6 cellular contexts compared by ENCODE assay signal in the genomic region with DNA sequence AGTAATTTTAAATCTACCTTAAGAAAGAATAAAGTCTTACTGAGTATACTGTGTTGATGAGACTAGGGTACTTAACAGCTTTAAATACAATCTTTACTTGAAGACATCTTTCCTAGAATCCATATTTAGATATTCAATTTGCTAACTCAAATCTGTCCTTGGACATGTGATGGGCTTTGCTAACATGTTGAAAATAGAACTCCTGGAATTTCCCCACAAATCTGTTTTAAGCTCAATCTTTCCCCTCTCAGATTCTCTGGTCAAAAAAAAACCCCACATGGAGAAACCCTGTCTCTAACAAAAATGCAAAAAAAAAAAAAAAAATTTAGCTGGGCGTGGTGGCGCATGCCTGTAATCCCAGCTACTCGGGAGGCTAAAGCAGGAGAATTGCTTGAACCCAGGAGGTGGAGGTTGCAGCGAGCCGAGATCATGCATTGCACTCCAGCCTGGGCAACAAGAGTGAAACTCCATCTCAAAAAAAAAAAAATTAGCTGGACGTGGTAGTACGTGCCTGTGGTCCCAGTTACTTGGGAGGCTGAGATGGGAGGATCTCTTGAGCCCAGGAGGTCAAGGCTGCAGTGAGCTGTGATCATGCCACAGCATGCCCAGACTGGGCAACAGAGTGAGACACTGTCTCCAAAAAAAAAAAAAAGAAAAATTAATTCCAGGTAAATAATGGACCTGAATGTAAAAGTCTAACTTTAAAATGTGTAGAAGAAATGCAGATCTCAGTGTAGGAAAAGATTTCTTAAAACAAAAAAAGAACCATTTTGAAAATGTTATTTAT.
A peak's percentile ranks its signal among the peaks of the same experiment; 100 is the strongest.
DNase-seq lines count a peak whose midpoint lies in the region; ATAC-seq and TF ChIP-seq lines count a peak whose summit lies in the region.
"Not testable (repeated sequence)": the region's sequence is repeated elsewhere in the genome, so short reads cannot be mapped to it uniquely, and the experiment has no call there.

No MANE protein-coding gene starts in this region.

- H3K4me1 ChIP-seq in gastrocnemius medialis = peaks cover 11 to 13% of the 10 kb centered on the region in 2 donors

- not testable (repeated sequence) for H3K4me3 ChIP-seq in gastrocnemius medialis

- peak overlapping the region in 3 of 4 donors; percentile 38 to 63 (median 51) for H3K27ac ChIP-seq in gastrocnemius medialis

- H3K27ac Mint-ChIP-seq in HFFc6 = not testable (repeated sequence)
- H3K27ac Mint-ChIP-seq in activated B cell treated with CpG ODN at 0.5 μM for 24 hours = peak overlapping the region; percentile 18
- H3K27ac Mint-ChIP-seq in chondrocyte (ENCODE audit: unreplicated experiment) = peak overlapping the region; percentile 82
- H3K27ac Mint-ChIP-seq in mesothelial cell of epicardium = peak overlapping the region; percentile 70

- H3K27me3 Mint-ChIP-seq in HFFc6 (ENCODE audit: insufficient read depth); activated B cell treated with CpG ODN at 0.5 μM for 24 hours; chondrocyte (ENCODE audit: low read depth); mesothelial cell of epicardium (ENCODE audit: low read depth): not testable (repeated sequence)

- ATAC-seq in activated B cell treated with CpG ODN at 0.5 μM for 24 hours (ENCODE audit: low read depth); gastrocnemius medialis: not testable (repeated sequence)

- H3K4me1 Mint-ChIP-seq in HFFc6 (ENCODE audit: low read depth) (peaks cover 18% of the 10 kb centered on the region), chondrocyte (ENCODE audit: low read depth) (peaks cover 44% of the 10 kb centered on the region)
- H3K4me1 Mint-ChIP-seq in activated B cell treated with CpG ODN at 0.5 μM for 24 hours, mesothelial cell of epicardium: not testable (repeated sequence)

- intact Hi-C loops in activated B cell treated with CpG ODN at 0.5 μM for 24 hours (cut with micrococcal nuclease) = not testable (repeated sequence)
- intact Hi-C loops in gastrocnemius medialis (cut with DNase I; ENCODE audit: low total_unique reads) = loop anchor here (5.0 kb wide), 1 partner anchor 107 kb away; the partner anchor contains the start of gene EPS15

- in situ Hi-C loops in GM13977 (cut with MboI; ENCODE audit: low pct_unique_long_range_greater_than_20kb, low sequenced_read_pairs, unreplicated experiment) = not testable (repeated sequence)
- in situ Hi-C loops in gastrocnemius medialis (cut with MboI; ENCODE audit: low sequenced_read_pairs in 4 of 4) = loop anchor here in 1 of 4 donors (25.0 kb wide), 1 partner anchor 102 kb away; the partner anchor contains the start of gene EPS15

- peak; percentile 22 for DNase-seq in GM13977 (ENCODE audit: low spot score)
- not testable (repeated sequence) for DNase-seq in HFFc6; activated B cell treated with CpG ODN at 0.5 μM for 24 hours; chondrocyte (ENCODE audit: low spot score); mesothelial cell of epicardium (ENCODE audit: low spot score in 2 of 2, unreplicated experiment in 2 of 2); gastrocnemius medialis

- CTCF ChIA-PET in activated B cell treated with CpG ODN at 0.5 μM for 24 hours (lab: Charles Lee) = interaction anchor here (1.1 kb wide), 1 partner anchor 125 kb away, joined by 4 read pairs; no protein-coding TSS in a partner anchor

- H3K4me3 Mint-ChIP-seq in HFFc6 (0 out of 2 replicates have a peak overlapping the region, but pooled peaks have one; percentile 28), chondrocyte (ENCODE audit: unreplicated experiment) (peak overlapping the region; percentile 23)
- H3K4me3 Mint-ChIP-seq in activated B cell treated with CpG ODN at 0.5 μM for 24 hours, mesothelial cell of epicardium: not testable (repeated sequence)

- TF ChIP-seq POLR2A in gastrocnemius medialis (IDR thresholded peaks at IDR 0.05) = not testable (repeated sequence)

- H3K9me3 ChIP-seq in gastrocnemius medialis = not testable (repeated sequence)

- not testable (repeated sequence) for H3K27me3 ChIP-seq in gastrocnemius medialis

- peaks cover 0 to 45% of the 10 kb centered on the region in 2 donors for H3K36me3 ChIP-seq in gastrocnemius medialis

- POLR2A ChIA-PET in activated B cell treated with CpG ODN at 0.5 μM for 24 hours (lab: Charles Lee) = interaction anchor here (0.7 kb wide), 1 partner anchor 17 kb away, joined by 6 read pairs; no protein-coding TSS in a partner anchor

- TF ChIP-seq CTCF in GM13977 (IDR thresholded peaks at IDR 0.05; ENCODE audit: extremely low read depth, insufficient read depth, missing control alignments); HFFc6 (IDR thresholded peaks at IDR 0.05); activated B cell treated with CpG ODN at 0.5 μM for 24 hours (IDR thresholded peaks at IDR 0.05); chondrocyte (IDR thresholded peaks at IDR 0.05); mesothelial cell of epicardium (IDR thresholded peaks at IDR 0.05; ENCODE audit: unreplicated experiment); gastrocnemius medialis (IDR thresholded peaks at IDR 0.05 in 4 of 5, conservative IDR thresholded peaks at IDR 0.05 in 1 of 5): not testable (repeated sequence)

- not testable (repeated sequence) for H3K9me3 Mint-ChIP-seq in HFFc6; activated B cell treated with CpG ODN at 0.5 μM for 24 hours; chondrocyte (ENCODE audit: low read depth); mesothelial cell of epicardium

- H3K36me3 Mint-ChIP-seq in HFFc6 (ENCODE audit: low read depth) (peaks cover 35% of the 10 kb centered on the region), activated B cell treated with CpG ODN at 0.5 μM for 24 hours (ENCODE audit: low read depth) (peaks cover 71% of the 10 kb centered on the region), chondrocyte (ENCODE audit: low read depth) (peaks cover 27% of the 10 kb centered on the region), mesothelial cell of epicardium (peaks cover 27% of the 10 kb centered on the region)
